In the genomic region with DNA sequence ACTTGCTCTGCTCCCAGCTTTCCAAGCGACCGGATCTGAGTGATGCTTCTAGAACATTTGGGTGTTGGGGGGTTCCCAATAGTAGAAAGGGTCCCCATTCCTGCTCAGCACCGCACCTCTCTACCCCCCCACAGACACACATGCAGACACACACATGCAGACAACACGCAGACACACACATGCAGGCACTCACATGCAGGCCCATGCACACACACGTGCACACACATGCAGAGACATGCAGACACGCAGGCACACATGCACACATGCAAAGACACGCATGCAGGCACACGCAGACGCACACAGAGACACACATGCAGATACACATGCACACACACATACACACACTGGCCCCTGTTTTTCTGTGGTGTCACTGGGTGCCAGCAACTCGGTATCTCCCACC, we compare ENCODE assay signal across 28 cellular contexts. TPM values are rescaled to one million over a fixed set of nuclear protein-coding genes. Genes with fewer than 3 reads are reported as not detected.
"Had no signal": no experiment of that assay in that cellular context is flagged by ENCODE, and none has a peak within 500 bp of the region (broad histone marks: within the 10 kb centered on the region; RNA-seq: fewer than 3 reads in every experiment).

No MANE protein-coding gene starts in this region.

- ATAC-seq: activated CD8-positive, alpha-beta memory T cell treated with anti-CD3 and anti-CD28 coated beads, Interleukin-2, amount 10 ng/mL, durations not matched to agents 7 days and 5 days; activated CD8-positive, alpha-beta T cell treated with anti-CD3 and anti-CD28 coated beads for 36 hours; gastrocnemius medialis; heart left ventricle; left cardiac atrium; natural killer cell; T-helper 17 cell had no signal

- H3K4me1 ChIP-seq: breast epithelium, gastrocnemius medialis, prostate gland had no signal

- H3K36me3 ChIP-seq: breast epithelium, esophagus squamous epithelium, gastrocnemius medialis, heart left ventricle, neutrophil, ovary, prostate gland had no signal

- H3K9me3 ChIP-seq: prostate gland had no signal

- H3K36me3 Mint-ChIP-seq: activated naive CD8-positive, alpha-beta T cell treated with anti-CD3 and anti-CD28 coated beads, Interleukin-2, amount 10 ng/mL, durations not matched to agents 7 days and 5 days; natural killer cell had no signal

- H3K4me3 Mint-ChIP-seq: activated CD8-positive, alpha-beta memory T cell treated with anti-CD3 and anti-CD28 coated beads, Interleukin-2, amount 10 ng/mL, durations not matched to agents 7 days and 5 days; activated CD8-positive, alpha-beta T cell treated with anti-CD3 and anti-CD28 coated beads for 36 hours; activated naive CD8-positive, alpha-beta T cell treated with anti-CD3 and anti-CD28 coated beads, Interleukin-2, amount 10 ng/mL, durations not matched to agents 7 days and 5 days; endodermal cell; natural killer cell; stimulated activated naive CD8-positive, alpha-beta T cell treated with anti-CD3 and anti-CD28 coated beads, Interleukin-15, Interleukin-2, amounts not matched to agents 100 ng/mL and 50 ng/mL, for 24 hours; T-helper 17 cell had no signal

- H3K4me1 Mint-ChIP-seq: activated CD8-positive, alpha-beta memory T cell treated with anti-CD3 and anti-CD28 coated beads, Interleukin-2, amount 10 ng/mL, durations not matched to agents 7 days and 5 days; natural killer cell had no signal

- H3K27ac Mint-ChIP-seq: activated CD8-positive, alpha-beta memory T cell treated with anti-CD3 and anti-CD28 coated beads, Interleukin-2, amount 10 ng/mL, durations not matched to agents 7 days and 5 days; activated CD8-positive, alpha-beta T cell treated with anti-CD3 and anti-CD28 coated beads for 36 hours; activated naive CD8-positive, alpha-beta T cell treated with anti-CD3 and anti-CD28 coated beads, Interleukin-2, amount 10 ng/mL, durations not matched to agents 7 days and 5 days; endodermal cell; natural killer cell; stimulated activated naive CD8-positive, alpha-beta T cell treated with anti-CD3 and anti-CD28 coated beads, Interleukin-15, Interleukin-2, amounts not matched to agents 100 ng/mL and 50 ng/mL, for 24 hours; T-helper 17 cell had no signal

- H3K27ac ChIP-seq: breast epithelium, coronary artery, esophagus squamous epithelium, gastrocnemius medialis, heart left ventricle, neutrophil, ovary, prostate gland, tibial nerve had no signal

- DNase-seq: activated CD4-positive, alpha-beta T cell treated with anti-CD3 and anti-CD28 coated beads for 48 hours; activated CD8-positive, alpha-beta memory T cell treated with anti-CD3 and anti-CD28 coated beads, Interleukin-2, amount 10 ng/mL, durations not matched to agents 7 days and 5 days; activated CD8-positive, alpha-beta T cell treated with anti-CD3 and anti-CD28 coated beads for 36 hours; activated gamma-delta T cell treated with Interleukin-2 at 50 U/mL for 16 hours; activated naive CD8-positive, alpha-beta T cell treated with anti-CD3 and anti-CD28 coated beads, Interleukin-2, amount 10 ng/mL, durations not matched to agents 7 days and 5 days; activated T-cell treated with anti-CD3 and anti-CD28 coated beads for 4 hours; amniotic stem cell; cerebellar nuclear complex; endodermal cell; esophagus squamous epithelium; gastrocnemius medialis; heart left ventricle; islet precursor cell; left cardiac atrium; midbrain; natural killer cell; ovary; stimulated activated CD4-positive, alpha-beta T cell treated with anti-CD3 and anti-CD28 coated beads, Interleukin-4, amount 100 ng/mL, for 4 hours; substantia nigra; SW 1271; T-helper 17 cell had no signal

- H3K4me3 ChIP-seq: breast epithelium, coronary artery, esophagus squamous epithelium, gastrocnemius medialis, heart left ventricle, ovary, prostate gland, tibial nerve had no signal

- H3K9me3 Mint-ChIP-seq: activated CD8-positive, alpha-beta T cell treated with anti-CD3 and anti-CD28 coated beads for 36 hours; natural killer cell; stimulated activated naive CD8-positive, alpha-beta T cell treated with anti-CD3 and anti-CD28 coated beads, Interleukin-15, Interleukin-2, amounts not matched to agents 100 ng/mL and 50 ng/mL, for 24 hours had no signal

RNA-seq across cellular contexts. Expression of gene ONECUT3, which starts 23.8 kb away (rescaled TPM):
- total RNA-seq: activated CD8-positive, alpha-beta memory T cell treated with anti-CD3 and anti-CD28 coated beads, Interleukin-2, amount 10 ng/mL, durations not matched to agents 7 days and 5 days; activated CD8-positive, alpha-beta T cell treated with anti-CD3 and anti-CD28 coated beads for 36 hours; activated naive CD8-positive, alpha-beta T cell treated with anti-CD3 and anti-CD28 coated beads, Interleukin-2, amount 10 ng/mL, durations not matched to agents 7 days and 5 days; breast epithelium; esophagus squamous epithelium; gastrocnemius medialis; heart left ventricle; left cardiac atrium; liver; natural killer cell; prostate gland; T-helper 17 cell; tibial nerve had no signal
- polyA plus RNA-seq: heart left ventricle, liver, ovary had no signal
